Comparison of ENCODE assay signal across 3 cellular contexts in genomic region chr3:27646891-27647290, GRCh38.
"Had no signal": no experiment of that assay in that cellular context is flagged by ENCODE, and none has a peak within 500 bp of the region (broad histone marks: within the 10 kb centered on the region; RNA-seq: fewer than 3 reads in every experiment).

No MANE protein-coding gene starts in this region.

- H3K4me3 ChIP-seq: GM12878 had no signal

- DNase-seq: GDM1, GF-D8 had no signal

- ATAC-seq: GM12878 had no signal
